In the genomic region with DNA sequence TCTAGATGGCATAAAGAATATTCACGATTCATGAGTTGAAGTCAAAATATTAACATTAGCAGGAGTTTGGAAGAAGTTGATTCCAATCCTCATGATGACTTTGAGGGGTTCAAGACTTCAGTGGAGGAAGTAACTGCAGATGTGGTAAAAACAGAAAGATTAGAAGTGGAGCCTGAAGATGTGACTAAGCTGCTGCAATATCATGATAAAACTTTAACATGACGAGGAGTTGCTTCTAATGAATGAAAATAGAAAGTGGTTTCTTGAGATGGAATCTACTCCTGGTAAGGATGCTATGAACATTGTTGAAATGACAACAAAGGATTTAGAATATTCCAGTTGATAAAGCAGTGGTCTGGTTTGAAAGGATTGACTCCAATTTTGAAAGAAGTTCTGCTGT, we compare ENCODE assay signal across 3 cellular contexts.
"Had no signal": no experiment of that assay in that cellular context is flagged by ENCODE, and none has a peak within 500 bp of the region (broad histone marks: within the 10 kb centered on the region; RNA-seq: fewer than 3 reads in every experiment).

No MANE protein-coding gene starts in this region.

- DNase-seq: H9, HCEC 1CT, KG1 had no signal
